In genomic region chr15:72947709-72948108, GRCh38 we compare ENCODE assay signal across 11 cellular contexts.
"Had no signal": no experiment of that assay in that cellular context is flagged by ENCODE, and none has a peak within 500 bp of the region (broad histone marks: within the 10 kb centered on the region; RNA-seq: fewer than 3 reads in every experiment).

No MANE protein-coding gene starts in this region.

- H3K27ac ChIP-seq: HL-60, KMS-11 had no signal

- H3K4me3 ChIP-seq: GM23338 had no signal

- H2AFZ ChIP-seq: GM23338 had no signal

- ATAC-seq: GM23338 had no signal

- DNase-seq: H9, HCEC 1CT, HFFc6, IMR-90, Karpas-422, KBM-7 had no signal

- H3K4me2 ChIP-seq: GM23338, KMS-11 had no signal

- FAIRE-seq: H1, H54 had no signal

- H3K9ac ChIP-seq: KMS-11 had no signal
